In the genomic region with DNA sequence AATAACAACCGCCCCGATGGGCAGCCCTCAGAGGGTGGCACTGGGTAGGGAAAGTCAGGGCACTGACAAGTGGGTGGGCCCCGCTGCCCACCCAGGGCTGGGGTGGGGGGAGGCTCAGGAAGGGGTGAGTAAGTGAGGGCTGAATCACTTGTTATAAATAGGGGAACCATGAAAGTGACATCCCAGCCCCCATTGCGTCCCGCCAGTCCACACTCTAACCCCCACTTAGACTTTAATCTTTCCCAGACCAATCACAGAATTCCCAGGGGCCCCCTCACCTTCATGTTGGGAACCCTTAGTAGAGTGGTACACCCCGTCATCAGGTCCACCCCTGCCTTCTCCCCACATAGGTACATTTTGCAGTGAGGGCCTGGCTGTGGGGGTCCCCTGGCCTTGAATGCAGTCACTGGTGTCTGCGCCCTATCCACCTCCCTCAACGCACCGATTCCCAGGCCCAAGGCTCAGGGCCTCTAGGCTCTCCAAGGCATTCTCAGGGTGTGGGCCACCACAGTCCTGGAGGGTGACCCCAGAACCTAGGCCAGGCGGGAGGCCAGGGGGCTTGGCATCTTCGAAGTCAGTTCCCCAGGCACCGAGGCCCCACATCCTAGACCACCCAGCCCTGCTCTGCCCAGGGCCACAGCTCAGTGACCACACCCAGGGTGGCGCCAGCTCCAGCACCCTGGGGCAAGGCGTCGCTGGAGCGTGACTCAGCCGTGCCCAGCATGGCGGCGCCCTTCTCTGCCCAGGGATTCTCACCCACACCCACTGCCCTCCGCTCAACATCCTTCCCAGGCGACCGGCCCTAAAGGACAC, we compare ENCODE assay signal across 9 cellular contexts. TPM values are rescaled to one million over a fixed set of nuclear protein-coding genes. Genes with fewer than 3 reads are reported as not detected.
DNase-seq lines count a peak whose midpoint lies in the region; ATAC-seq, FAIRE-seq and TF ChIP-seq lines count a peak whose summit lies in the region.
"Had no signal": no experiment of that assay in that cellular context is flagged by ENCODE, and none has a peak within 500 bp of the region (broad histone marks: within the 10 kb centered on the region; RNA-seq: fewer than 3 reads in every experiment).

No MANE protein-coding gene starts in this region.

- CTCF ChIA-PET in MCF 10A (lab: Yijun Ruan, JAX) = interaction anchor here (0.5 to 1.7 kb wide), 3 partner anchors 14 to 677 kb away, joined by 3 to 8 read pairs (median 4); no protein-coding TSS in a partner anchor
- CTCF ChIA-PET in HepG2 (lab: Yijun Ruan, JAX; ENCODE audit: low intra/inter-chr PET ratio, low total read pairs) = no interaction called here

- no peak overlapping the region for H2AFZ ChIP-seq in HepG2 (ENCODE audit: low read length)

- H3K36me3 Mint-ChIP-seq in MCF 10A (ENCODE audit: insufficient read depth, unreplicated experiment) = peaks cover 84% of the 10 kb centered on the region

- FAIRE-seq in HepG2 (lab: Jason Lieb, UNC) = no peak
- FAIRE-seq: A204.1 had no signal

- H4K20me1 ChIP-seq in HepG2 (ENCODE audit: insufficient read depth, low read length) = no peaks in the 10 kb centered on the region

- peaks cover 32% of the 10 kb centered on the region for H3K36me3 ChIP-seq in SK-N-MC (ENCODE audit: insufficient read depth, low read length)
- no peaks in the 10 kb centered on the region; a peak in 2 of 5 replicates for H3K36me3 ChIP-seq in HepG2 (replicated peaks in 1 of 2; ENCODE audit: control insufficient read depth in 1 of 2, insufficient read depth in 2 of 2, low read length in 2 of 2)
- peaks cover 22% of the 10 kb centered on the region for H3K36me3 ChIP-seq in thoracic aorta

- H3K4me1 ChIP-seq in HepG2 (ENCODE audit: insufficient read depth, low read length) = peaks cover 58% of the 10 kb centered on the region
- peaks cover 46 to 51% of the 10 kb centered on the region in 2 donors for H3K4me1 ChIP-seq in thoracic aorta (ENCODE audit: control insufficient read depth in 1 of 2, low read depth in 2 of 2)

- H3K4me1 Mint-ChIP-seq in MCF 10A (ENCODE audit: insufficient read depth, unreplicated experiment) = peaks cover 22% of the 10 kb centered on the region

- ATAC-seq in HepG2 (no peak), thoracic aorta (ENCODE audit: insufficient number of reproducible peaks, low FRiP score, low read depth) (peak; percentile 6), HG02852 (IDR thresholded peaks at IDR 0.05; ENCODE audit: unreplicated experiment) (no peak)

- no peak for TF ChIP-seq RAD21 in HepG2 (CRISPR knock-in tag; IDR thresholded peaks at IDR 0.05)

- no peaks in the 10 kb centered on the region for H3K9me3 Mint-ChIP-seq in MCF 10A (ENCODE audit: unreplicated experiment)

- H3K79me2 ChIP-seq in HepG2 (ENCODE audit: insufficient read depth, low read length) = peaks cover 25% of the 10 kb centered on the region

- H3K9ac ChIP-seq in SK-N-MC (ENCODE audit: insufficient read length) = peak overlapping the region; percentile 85
- no peak overlapping the region for H3K9ac ChIP-seq in HepG2 (ENCODE audit: insufficient read depth, low read depth, low read length)

- no peaks in the 10 kb centered on the region for H3K27me3 Mint-ChIP-seq in MCF 10A (ENCODE audit: insufficient read depth, unreplicated experiment)

- WGBS in HepG2 (ENCODE audit: low lambda C conversion rate) = 98% methylated on average over 18 of the region's 22 CpGs

- H3K27ac ChIP-seq in SK-N-MC (peak overlapping the region; percentile 91), HepG2 (ENCODE audit: extremely low read length, insufficient read depth, low read length) (no peak overlapping the region), thoracic aorta (peak overlapping the region; percentile 100)

- BruUV-seq in MCF 10A (replicated peaks; lab: Mats Ljungman, UMichigan) = no TSS peak
- BruUV-seq in HepG2 (replicated peaks; lab: Mats Ljungman, UMichigan) = no TSS peak

- DNase-seq in NOMO-1 treated with DMSO at 0.1 percent for 48 hours (lab: John Stamatoyannopoulos, UW; ENCODE audit: unreplicated experiment) = peak; percentile 82
- DNase-seq in NOMO-1 treated with dmso at 0.1 percent for 144 hours (lab: John Stamatoyannopoulos, UW; ENCODE audit: unreplicated experiment) = no peak
- no peak for DNase-seq in SK-N-MC (ENCODE audit: low read depth, low spot score)
- peak; percentile 92 for DNase-seq in MCF 10A (ENCODE audit: unreplicated experiment)
- no peak for DNase-seq in HepG2 (ENCODE audit: low spot score)
- DNase-seq in thoracic aorta (ENCODE audit: low spot score) = no peak
- DNase-seq in anterior cingulate cortex (lab: John Stamatoyannopoulos, UW) = no peak

- H3K27me3 ChIP-seq in HepG2 (ENCODE audit: control insufficient read depth in 1 of 2, insufficient read depth in 2 of 2, low read length in 2 of 2) (no peaks in the 10 kb centered on the region), thoracic aorta (replicated peaks; ENCODE audit: insufficient read depth) (no peaks in the 10 kb centered on the region)

- TF ChIP-seq EP300 in HepG2 (IDR thresholded peaks at IDR 0.05; ENCODE audit: low read depth in 2 of 2, low read length in 2 of 2) (no peak), HepG2 (CRISPR knock-in tag; IDR thresholded peaks at IDR 0.05; ENCODE audit: borderline replicate concordance) (no peak)

- peak overlapping the region; percentile 95 for H3K27ac Mint-ChIP-seq in MCF 10A (ENCODE audit: low read depth, unreplicated experiment)

- 0 out of 4 replicates have a peak, but pooled peaks of 1 of the 2 experiments have one; percentile 20 for TF ChIP-seq POLR2A in HepG2 (IDR thresholded peaks at IDR 0.05; ENCODE audit: insufficient read depth in 1 of 2, low read depth in 2 of 2, low read length in 2 of 2)

- H3K4me3 ChIP-seq in SK-N-MC (peak overlapping the region; percentile 80), HepG2 (replicated peaks in 1 of 3; ENCODE audit: insufficient read depth in 1 of 3, low read depth in 2 of 3, low read length in 3 of 3) (peak overlapping the region in 1 of 3 experiments; percentile 26; a peak in 2 of 6 replicates), thoracic aorta (peak overlapping the region; percentile 96)

- in situ Hi-C loops in HepG2 (cut with HindIII; ENCODE audit: extremely low pct_ligation_motif_present, low pct_unique_long_range_greater_than_20kb) = no loop called here

- peak overlapping the region; percentile 96 for H3K4me3 Mint-ChIP-seq in MCF 10A (ENCODE audit: unreplicated experiment)

- intact Hi-C loops in MCF 10A (cut with micrococcal nuclease) = loop anchor here (1.0 kb wide), 1 partner anchor 22 kb away; no protein-coding TSS in a partner anchor
- intact Hi-C loops in HepG2 (cut with micrococcal nuclease; ENCODE audit: unreplicated experiment) = no loop called here

- POLR2A ChIA-PET in MCF 10A (lab: Yijun Ruan, JAX) = interaction anchor here (1.0 to 10.5 kb wide), 13 partner anchors 11 to 884 kb away, joined by 3 to 265 read pairs (median 5); a partner anchor contains a TSS
- POLR2A ChIA-PET in HepG2 (lab: Yijun Ruan, JAX) = interaction anchor here (0.6 kb wide), 1 partner anchor 153 kb away, joined by 3 read pairs; no protein-coding TSS in a partner anchor

- H3K4me2 ChIP-seq in HepG2 (ENCODE audit: low read depth, low read length) = peak overlapping the region; percentile 19; the same call in 1 of the 2 replicates

- no peaks in the 10 kb centered on the region for H3K9me3 ChIP-seq in SK-N-MC (ENCODE audit: low read depth, low read length)
- no peaks in the 10 kb centered on the region for H3K9me3 ChIP-seq in HepG2 (ENCODE audit: low read length)
- H3K9me3 ChIP-seq in thoracic aorta = no peaks in the 10 kb centered on the region

- no peak for TF ChIP-seq CTCF in MCF 10A (IDR thresholded peaks at IDR 0.05; ENCODE audit: unreplicated experiment)
- TF ChIP-seq CTCF in HepG2 (CRISPR knock-in tag; IDR thresholded peaks at IDR 0.05) = no peak
- TF ChIP-seq CTCF in thoracic aorta (IDR thresholded peaks at IDR 0.05) = no peak

RNA-seq across cellular contexts. Expression of a gene that starts 36.8 kb away (rescaled TPM):
- not detected in 2 replicates for total RNA-seq in MCF 10A (2022)
- not detected in 2 replicates for total RNA-seq in HepG2 (2016; rRNA removed; fragmentation: Illumina TruSeq; extraction: Trizol)
- total RNA-seq in HepG2 (2016; cell fraction: cytosol; rRNA removed; fragmentation: Illumina TruSeq; extraction: Trizol; ENCODE audit: low read depth) = not detected in 2 replicates
- not detected in 2 replicates for total RNA-seq in HepG2 (2016; cell fraction: insoluble cytoplasmic fraction; rRNA removed; fragmentation: Illumina TruSeq; extraction: Trizol)
- total RNA-seq in HepG2 (2016; cell fraction: membrane; rRNA removed; fragmentation: Illumina TruSeq; extraction: Trizol) = not detected in 2 replicates
- not detected in 2 replicates for total RNA-seq in HepG2 (2016; cell fraction: nucleus; rRNA removed; fragmentation: Illumina TruSeq; extraction: Trizol)
- polyA plus RNA-seq in HepG2 (2011; rRNA removed) = 0.21 TPM in 1 of 2 replicates, not detected in the other
- not detected in 2 replicates for polyA plus RNA-seq in HepG2 (2011; cell fraction: cytosol; rRNA removed)
- polyA plus RNA-seq in HepG2 (2011; cell fraction: nucleus; rRNA removed) = 1.1 and 1.8 TPM in 2 replicates
- polyA plus RNA-seq in HepG2 (2012) = 1.1 TPM in 1 of 2 replicates, not detected in the other
- not detected in 2 replicates for polyA plus RNA-seq in HepG2 (2016; cell fraction: cytosol; fragmentation: Illumina TruSeq; extraction: Trizol; ENCODE audit: low read depth)
- not detected in 2 replicates for polyA plus RNA-seq in HepG2 (2016; cell fraction: insoluble cytoplasmic fraction; fragmentation: Illumina TruSeq; extraction: Trizol; ENCODE audit: low read depth)
- not detected in 2 replicates for polyA plus RNA-seq in HepG2 (2016; cell fraction: membrane; fragmentation: Illumina TruSeq; extraction: Trizol; ENCODE audit: low read depth)
- not detected in 2 replicates for polyA plus RNA-seq in HepG2 (2016; cell fraction: nucleus; fragmentation: Illumina TruSeq; extraction: Trizol; ENCODE audit: insufficient read depth, low read depth)
- not detected in 2 replicates for polyA minus RNA-seq in HepG2 (2011; rRNA and poly(A)+ RNA removed; ENCODE audit: low replicate concordance)
- not detected in 2 replicates for polyA minus RNA-seq in HepG2 (2011; cell fraction: cytosol; rRNA and poly(A)+ RNA removed)
- not detected in 2 replicates for polyA minus RNA-seq in HepG2 (2011; cell fraction: nucleus; rRNA and poly(A)+ RNA removed)
- not detected for total RNA-seq in thoracic aorta

RNA-seq across cellular contexts. Expression of a gene that starts 44.9 kb away (rescaled TPM):
- 9.2 and 9.4 TPM in 2 replicates for total RNA-seq in MCF 10A (2022)
- total RNA-seq in HepG2 (2016; rRNA removed; fragmentation: Illumina TruSeq; extraction: Trizol) = 0.27 and 0.33 TPM in 2 replicates
- total RNA-seq in HepG2 (2016; cell fraction: cytosol; rRNA removed; fragmentation: Illumina TruSeq; extraction: Trizol; ENCODE audit: low read depth) = 0.10 and 0.35 TPM in 2 replicates
- total RNA-seq in HepG2 (2016; cell fraction: insoluble cytoplasmic fraction; rRNA removed; fragmentation: Illumina TruSeq; extraction: Trizol) = 0.22 and 0.28 TPM in 2 replicates
- 0.09 and 0.14 TPM in 2 replicates for total RNA-seq in HepG2 (2016; cell fraction: membrane; rRNA removed; fragmentation: Illumina TruSeq; extraction: Trizol)
- total RNA-seq in HepG2 (2016; cell fraction: nucleus; rRNA removed; fragmentation: Illumina TruSeq; extraction: Trizol) = 0.28 and 0.37 TPM in 2 replicates
- polyA plus RNA-seq in HepG2 (2011; rRNA removed) = 0.86 and 1.8 TPM in 2 replicates
- polyA plus RNA-seq in HepG2 (2011; cell fraction: cytosol; rRNA removed) = 0.91 and 1.2 TPM in 2 replicates
- 3.4 and 3.5 TPM in 2 replicates for polyA plus RNA-seq in HepG2 (2011; cell fraction: nucleus; rRNA removed)
- 1.5 and 2.1 TPM in 2 replicates for polyA plus RNA-seq in HepG2 (2012)
- 0.02 TPM in 1 of 2 replicates, not detected in the other for polyA plus RNA-seq in HepG2 (2016; cell fraction: cytosol; fragmentation: Illumina TruSeq; extraction: Trizol; ENCODE audit: low read depth)
- polyA plus RNA-seq in HepG2 (2016; cell fraction: insoluble cytoplasmic fraction; fragmentation: Illumina TruSeq; extraction: Trizol; ENCODE audit: low read depth) = 0.38 and 0.45 TPM in 2 replicates
- polyA plus RNA-seq in HepG2 (2016; cell fraction: membrane; fragmentation: Illumina TruSeq; extraction: Trizol; ENCODE audit: low read depth) = 0.14 and 0.20 TPM in 2 replicates
- polyA plus RNA-seq in HepG2 (2016; cell fraction: nucleus; fragmentation: Illumina TruSeq; extraction: Trizol; ENCODE audit: insufficient read depth, low read depth) = 0.48 and 0.55 TPM in 2 replicates
- 1.7 and 5.3 TPM in 2 replicates for polyA minus RNA-seq in HepG2 (2011; rRNA and poly(A)+ RNA removed; ENCODE audit: low replicate concordance)
- 2.5 and 2.7 TPM in 2 replicates for polyA minus RNA-seq in HepG2 (2011; cell fraction: cytosol; rRNA and poly(A)+ RNA removed)
- 2.1 and 2.4 TPM in 2 replicates for polyA minus RNA-seq in HepG2 (2011; cell fraction: nucleus; rRNA and poly(A)+ RNA removed)
- 10 to 100 TPM in 1 of 2 donors, 1 to 10 TPM in 1; 9.5 to 11.8 TPM for total RNA-seq in thoracic aorta

Comparison
In these comparisons a context has a peak if more than half of its experiments do, and no peak if none do; other contexts are left out.
1. DNase-seq: peak in NOMO-1 treated with DMSO at 0.1 percent for 48 hours (single experiment) and MCF 10A (single experiment); none in NOMO-1 treated with dmso at 0.1 percent for 144 hours (single experiment), SK-N-MC (single experiment), HepG2 (single experiment), thoracic aorta (single experiment) and anterior cingulate cortex (0 of 58).